In the genomic region with DNA sequence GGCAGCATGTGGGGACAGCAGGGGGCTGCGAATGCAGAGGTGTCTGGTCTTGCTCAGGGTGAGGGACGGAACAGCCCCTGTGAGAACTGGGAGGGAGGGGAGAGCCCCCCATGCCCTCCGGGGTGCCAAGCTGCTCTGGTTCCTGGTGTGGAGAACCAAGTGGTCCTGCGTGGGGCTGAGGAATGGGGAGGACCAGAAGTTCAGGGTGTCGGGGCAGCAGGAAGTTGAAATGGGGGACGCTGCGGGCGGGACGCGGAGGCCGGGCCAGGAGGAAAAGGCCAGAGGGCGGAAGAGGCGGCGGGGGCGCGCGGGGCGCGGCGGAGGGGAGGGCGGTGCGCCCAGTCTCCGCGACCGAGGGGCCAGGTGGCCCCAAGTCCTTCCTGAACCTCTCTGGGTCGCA, we compare ENCODE assay signal across 8 cellular contexts. TPM values are rescaled to one million over a fixed set of nuclear protein-coding genes. Genes with fewer than 3 reads are reported as not detected.
DNase-seq lines count a peak whose midpoint lies in the region; ATAC-seq and TF ChIP-seq lines count a peak whose summit lies in the region.

No MANE protein-coding gene starts in this region.

- no peak for TF ChIP-seq CTCF in cardiac muscle cell (IDR thresholded peaks at IDR 0.05; ENCODE audit: low read depth, low read length)
- no peak for TF ChIP-seq CTCF in gastrocnemius medialis (IDR thresholded peaks at IDR 0.05 in 4 of 5, conservative IDR thresholded peaks at IDR 0.05 in 1 of 5)

- H3K27ac ChIP-seq in cardiac muscle cell (no peak overlapping the region), gastrocnemius medialis (peak overlapping the region; percentile 14 to 37 (median 34))

- peaks cover 3% of the 10 kb centered on the region for H3K27me3 ChIP-seq in cardiac muscle cell
- H3K27me3 ChIP-seq in gastrocnemius medialis, result no peaks in the 10 kb centered on the region

- no peaks in the 10 kb centered on the region for H3K4me1 ChIP-seq in cardiac muscle cell (ENCODE audit: low read depth)
- peaks cover 0 to 4% of the 10 kb centered on the region in 2 donors for H3K4me1 ChIP-seq in gastrocnemius medialis

- CTCF ChIA-PET in T-cell (lab: Charles Lee), result interaction anchor here (0.6 to 1.4 kb wide), 8 partner anchors 8 to 445 kb away, joined by 3 to 6 read pairs (median 3); no protein-coding TSS in a partner anchor

- peak overlapping the region; percentile 24 for H3K4me3 ChIP-seq in cardiac muscle cell
- H3K4me3 ChIP-seq in gastrocnemius medialis, result peak overlapping the region; percentile 56 to 68 (median 62)

- no peaks in the 10 kb centered on the region for H3K36me3 Mint-ChIP-seq in T-cell

- in situ Hi-C loops in gastrocnemius medialis (cut with MboI; ENCODE audit: low sequenced_read_pairs in 4 of 4), result no loop called here

- intact Hi-C loops in gastrocnemius medialis (cut with DNase I; ENCODE audit: low total_unique reads), result no loop called here

- no peaks in the 10 kb centered on the region for H3K9me3 ChIP-seq in cardiac muscle cell (ENCODE audit: low read depth)
- H3K9me3 ChIP-seq in gastrocnemius medialis, result no peaks in the 10 kb centered on the region

- peaks cover 0 to 7% of the 10 kb centered on the region in 2 donors for H3K27me3 Mint-ChIP-seq in T-cell

- ATAC-seq in GM18868 (IDR thresholded peaks at IDR 0.05; ENCODE audit: unreplicated experiment), result peak; percentile 23
- peak in 3 of 4 experiments; percentile 18 to 59 (median 28) for ATAC-seq in T-cell (replicated peaks in 1 of 4)
- peak in 1 of 2 donors; percentile 10 for ATAC-seq in gastrocnemius medialis
- no peak for ATAC-seq in GM18498 (IDR thresholded peaks at IDR 0.05; ENCODE audit: unreplicated experiment)

- peak overlapping the region; percentile 71 to 78 (median 74) for H3K4me3 Mint-ChIP-seq in T-cell

- H3K36me3 ChIP-seq in cardiac muscle cell (no peaks in the 10 kb centered on the region), gastrocnemius medialis (no peaks in the 10 kb centered on the region)

- POLR2A ChIA-PET in T-cell (lab: Charles Lee), result interaction anchor here in 1 of 2 donors (0.6 kb wide), 1 partner anchor 20 kb away, joined by 3 read pairs; no protein-coding TSS in a partner anchor

- no peaks in the 10 kb centered on the region for H3K9me3 Mint-ChIP-seq in T-cell

- H3K27ac Mint-ChIP-seq in T-cell, result peak overlapping the region in 1 of 2 donors; percentile 34

- peaks cover 0 to 7% (median 4%) of the 10 kb centered on the region in 3 donors for H3K4me1 Mint-ChIP-seq in T-cell

- DNase-seq in T-cell (no peak), cardiac muscle cell (ENCODE audit: low read depth in 1 of 2, low spot score in 1 of 2) (no peak), gastrocnemius medialis (no peak), DMS153 (lab: John Stamatoyannopoulos, UW) (no peak), NCI-H345 treated with DMSO at 0.1 percent for 48 hours (lab: John Stamatoyannopoulos, UW; ENCODE audit: unreplicated experiment) (no peak), NCI-H1436 treated with DMSO at 0.1 percent for 48 hours (lab: John Stamatoyannopoulos, UW) (no peak)

- TF ChIP-seq POLR2A in gastrocnemius medialis (IDR thresholded peaks at IDR 0.05), result no peak

RNA-seq across cellular contexts. Expression of gene ALDH3A1, which starts 3.6 kb away (rescaled TPM):
- total RNA-seq in T-cell (not detected), cardiac muscle cell (1.0 TPM in 1 of 2 replicates, not detected in the other), gastrocnemius medialis (under 1 TPM in 2 of 4 donors, not detected in 2; 0.18 to 0.23 TPM)
- not detected in 2 replicates for polyA plus RNA-seq in cardiac muscle cell

RNA-seq across cellular contexts. Expression of gene SLC47A2, which starts 28.1 kb away (rescaled TPM):
- total RNA-seq in T-cell (not detected), cardiac muscle cell (0.14 and 0.27 TPM in 2 replicates), gastrocnemius medialis (1 to 10 TPM in 1 of 4 donors, under 1 TPM in 1, not detected in 2; 0.15 to 1.0 TPM)
- 0.37 and 0.42 TPM in 2 replicates for polyA plus RNA-seq in cardiac muscle cell
